8 cellular contexts compared by ENCODE assay signal in the genomic region with DNA sequence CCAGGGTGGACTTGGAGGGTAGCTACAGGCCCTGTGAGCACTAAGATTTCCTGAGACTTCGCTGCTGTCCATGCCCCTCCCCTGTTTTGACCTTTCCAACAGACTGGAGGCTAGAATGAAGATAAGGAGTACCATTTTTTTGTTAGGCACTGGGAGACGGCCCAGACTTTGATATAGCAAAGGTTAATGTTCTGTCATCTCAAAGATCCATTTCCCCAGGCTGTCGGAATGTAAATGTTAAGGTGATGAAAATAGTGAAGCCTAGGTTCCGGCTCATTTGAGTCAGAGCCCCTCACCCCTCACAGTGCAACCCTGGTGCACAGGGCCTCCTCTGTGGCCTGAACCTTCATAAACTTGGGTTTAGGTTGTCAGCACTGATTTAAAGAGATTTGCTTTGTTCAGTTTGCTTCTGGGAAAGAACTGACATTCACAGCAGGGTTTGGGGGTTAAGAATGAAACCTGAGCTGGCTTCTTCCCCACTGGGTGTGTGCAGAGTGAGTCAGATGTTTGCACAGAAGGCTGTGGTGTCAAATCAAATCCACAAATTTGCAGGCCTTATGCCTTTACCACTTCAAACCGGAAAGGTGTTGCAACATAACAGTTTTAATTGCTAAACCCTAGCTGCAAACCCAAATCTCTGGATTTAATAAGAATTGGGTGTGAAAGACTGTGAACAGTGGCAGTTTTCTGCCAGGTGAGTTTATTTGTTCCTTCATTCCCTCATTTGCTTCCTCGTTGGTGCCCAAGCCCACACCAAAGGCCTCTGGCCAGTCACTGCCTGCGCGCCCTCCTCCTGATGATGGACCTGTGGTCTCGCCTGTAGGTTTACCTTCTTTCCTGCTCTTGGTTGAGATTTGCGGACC. TPM values are rescaled to one million over a fixed set of nuclear protein-coding genes. Genes with fewer than 3 reads are reported as not detected.
DNase-seq lines count a peak whose midpoint lies in the region; ATAC-seq and TF ChIP-seq lines count a peak whose summit lies in the region.

No MANE protein-coding gene starts in this region.

- H3K9me3 ChIP-seq in HAP-1, result no peaks in the 10 kb centered on the region

- H2AFZ ChIP-seq in ACC112 (ENCODE audit: low read length, unreplicated experiment), result peak overlapping the region; percentile 24

- H3K4me3 ChIP-seq in ACC112 (ENCODE audit: low read depth, low read length), result peak overlapping the region; percentile 22; the same call in 1 of the 2 replicates
- no peak overlapping the region for H3K4me3 ChIP-seq in fibroblast of the aortic adventitia (ENCODE audit: low read depth, low read length)
- no peak overlapping the region for H3K4me3 ChIP-seq in HAP-1

- ATAC-seq in GM21447 (IDR thresholded peaks at IDR 0.05; ENCODE audit: unreplicated experiment) (peak; percentile 58), HG02981 (IDR thresholded peaks at IDR 0.05; ENCODE audit: unreplicated experiment) (no peak)

- no peaks in the 10 kb centered on the region for H3K36me3 ChIP-seq in ACC112 (ENCODE audit: insufficient read depth, low read length)
- H3K36me3 ChIP-seq in HAP-1 (replicated peaks), result no peaks in the 10 kb centered on the region

- peaks cover 40% of the 10 kb centered on the region for H3K4me1 ChIP-seq in ACC112 (ENCODE audit: control insufficient read depth, insufficient read depth, low read length, unreplicated experiment)
- peaks cover 3% of the 10 kb centered on the region; the same call in 1 of the 2 replicates for H3K4me1 ChIP-seq in HAP-1

- in situ Hi-C loops in HAP-1 (cut with MboI; ENCODE audit: low sequenced_read_pairs), result no loop called here

- no peak for TF ChIP-seq CTCF in fibroblast of the aortic adventitia (IDR thresholded peaks at IDR 0.05; ENCODE audit: insufficient read depth, low read length)

- H3K27me3 ChIP-seq in ACC112 (ENCODE audit: insufficient read depth, low read length), result no peaks in the 10 kb centered on the region
- no peaks in the 10 kb centered on the region for H3K27me3 ChIP-seq in HAP-1 (ENCODE audit: low read depth)

- H3K27ac ChIP-seq in ACC112 (ENCODE audit: low read depth, low read length), result peak overlapping the region; percentile 64

- H3K79me2 ChIP-seq in ACC112 (ENCODE audit: control insufficient read depth, insufficient read depth, low read length, unreplicated experiment), result no peaks in the 10 kb centered on the region

- DNase-seq in NCI-H226 (peak; percentile 90), fibroblast of the aortic adventitia (ENCODE audit: low read depth) (peak; percentile 85), retina (peak; percentile 42), HAP-1 (ENCODE audit: low spot score in 2 of 2) (no peak)
- peak; percentile 42 for DNase-seq in activated CD8-positive, alpha-beta memory T cell treated with anti-CD3 and anti-CD28 coated beads, Interleukin-2, amount 50 U/mL, for 4 hours

RNA-seq across cellular contexts. Expression of a gene that starts 20.6 kb away (rescaled TPM):
- total RNA-seq in fibroblast of the aortic adventitia (ENCODE audit: low replicate concordance), result 17.8 and 17.9 TPM in 2 replicates

RNA-seq across cellular contexts. Expression of a gene that starts 37.6 kb away (rescaled TPM):
- total RNA-seq in fibroblast of the aortic adventitia (ENCODE audit: low replicate concordance), result 75.4 and 82.3 TPM in 2 replicates

Comparison
In these comparisons a context has a peak if more than half of its experiments do, and no peak if none do; other contexts are left out.
1. DNase-seq: peak in NCI-H226 (single experiment), activated CD8-positive, alpha-beta memory T cell treated with anti-CD3 and anti-CD28 coated beads, Interleukin-2, amount 50 U/mL, for 4 hours (single experiment), fibroblast of the aortic adventitia (single experiment) and retina (single experiment); none in HAP-1 (0 of 2).